ENCODE assay signal across 20 cellular contexts in the genomic region with DNA sequence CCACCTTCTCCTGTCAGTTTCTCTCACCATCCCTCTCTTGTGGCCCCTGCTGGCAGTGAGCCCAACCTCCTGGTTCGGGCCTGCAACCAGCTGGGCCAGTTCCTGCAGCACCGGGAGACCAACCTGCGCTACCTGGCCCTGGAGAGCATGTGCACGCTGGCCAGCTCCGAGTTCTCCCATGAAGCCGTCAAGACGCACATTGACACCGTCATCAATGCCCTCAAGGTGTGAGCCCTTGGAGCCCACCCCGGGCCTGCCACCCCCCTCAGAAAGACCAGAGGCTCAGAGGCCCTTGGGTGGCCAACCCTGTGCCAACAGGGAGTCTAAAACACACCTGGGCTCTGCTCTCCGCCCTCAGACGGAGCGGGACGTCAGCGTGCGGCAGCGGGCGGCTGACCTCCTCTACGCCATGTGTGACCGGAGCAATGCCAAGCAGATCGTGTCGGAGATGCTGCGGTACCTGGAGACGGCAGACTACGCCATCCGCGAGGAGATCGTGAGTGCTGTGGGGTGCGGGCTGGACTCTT. TPM values are rescaled to one million over a fixed set of nuclear protein-coding genes. Genes with fewer than 3 reads are reported as not detected.
A peak's percentile ranks its signal among the peaks of the same experiment; 100 is the strongest.
DNase-seq lines count a peak whose midpoint lies in the region; ATAC-seq, FAIRE-seq and TF ChIP-seq lines count a peak whose summit lies in the region.
"Had no signal": no experiment of that assay in that cellular context is flagged by ENCODE, and none has a peak within 500 bp of the region (broad histone marks: within the 10 kb centered on the region; RNA-seq: fewer than 3 reads in every experiment).

No MANE protein-coding gene starts in this region.

- H3K27ac Mint-ChIP-seq in Calu3 (ENCODE audit: unreplicated experiment) = no peak overlapping the region
- H3K27ac Mint-ChIP-seq in astrocyte (ENCODE audit: unreplicated experiment) = peak overlapping the region; percentile 7
- H3K27ac Mint-ChIP-seq in progenitor cell of endocrine pancreas = peak overlapping the region; percentile 49
- H3K27ac Mint-ChIP-seq: CD4-positive, alpha-beta T cell; IgD-negative memory B cell had no signal

- H3K4me3 Mint-ChIP-seq in Calu3 (ENCODE audit: low read depth, unreplicated experiment) (no peak overlapping the region), astrocyte (ENCODE audit: unreplicated experiment) (no peak overlapping the region), progenitor cell of endocrine pancreas (ENCODE audit: low read depth) (no peak overlapping the region)
- H3K4me3 Mint-ChIP-seq: CD4-positive, alpha-beta T cell had no signal

- no peaks in the 10 kb centered on the region for H3K79me2 ChIP-seq in astrocyte (ENCODE audit: insufficient read depth, low read length)

- H3K4me1 ChIP-seq in astrocyte (ENCODE audit: insufficient read depth, low read length) (no peaks in the 10 kb centered on the region), left lung (no peaks in the 10 kb centered on the region)
- H3K4me1 ChIP-seq: Caco-2 had no signal

- H4K20me1 ChIP-seq in astrocyte (ENCODE audit: insufficient read depth, low read length) = peaks cover 8% of the 10 kb centered on the region

- H3K27me3 Mint-ChIP-seq in Calu3 (ENCODE audit: unreplicated experiment) = no peaks in the 10 kb centered on the region
- H3K27me3 Mint-ChIP-seq in astrocyte (ENCODE audit: low read depth, unreplicated experiment) = no peaks in the 10 kb centered on the region
- H3K27me3 Mint-ChIP-seq in progenitor cell of endocrine pancreas = no peaks in the 10 kb centered on the region
- H3K27me3 Mint-ChIP-seq: CD4-positive, alpha-beta T cell; IgD-negative memory B cell had no signal

- no peak for DNase-seq in Calu3
- no peak for DNase-seq in astrocyte (ENCODE audit: low read depth)
- DNase-seq in islet precursor cell = peak; percentile 48
- DNase-seq in progenitor cell of endocrine pancreas (ENCODE audit: low spot score, unreplicated experiment) = no peak
- no peak for DNase-seq in left lung
- no peak for DNase-seq in left lobe of liver (ENCODE audit: low spot score)
- DNase-seq in HEK293T (ENCODE audit: extremely low spot score) = no peak
- DNase-seq: AML-193, Caco-2, DMS153, DMS79 treated with DMSO at 0.1 percent for 48 hours, GF-D8, GOT3, KG1 had no signal

- POLR2A ChIA-PET in HEK293T (lab: Yijun Ruan, JAX) = no interaction called here

- no peak overlapping the region for H2AFZ ChIP-seq in astrocyte (ENCODE audit: low read depth, low read length)

- H3K4me3 ChIP-seq in astrocyte (ENCODE audit: insufficient read depth, low read depth, low read length) (no peak overlapping the region), left lung (no peak overlapping the region)
- H3K4me3 ChIP-seq: A549 had no signal

- H3K9me3 ChIP-seq in astrocyte (ENCODE audit: insufficient read depth, low read depth, low read length) (no peaks in the 10 kb centered on the region), left lung (no peaks in the 10 kb centered on the region)
- H3K9me3 ChIP-seq: A549, Caco-2 had no signal

- H3K27ac ChIP-seq in astrocyte (ENCODE audit: low read depth, low read length) (no peak overlapping the region), left lung (no peak overlapping the region)
- H3K27ac ChIP-seq: 22Rv1, A549, C4-2B had no signal

- no peaks in the 10 kb centered on the region for H3K27me3 ChIP-seq in astrocyte (ENCODE audit: insufficient read depth, low read length)
- no peaks in the 10 kb centered on the region for H3K27me3 ChIP-seq in left lung

- BruUV-seq in Calu3 (replicated peaks; lab: Mats Ljungman, UMichigan) = TSS peak; percentile 26

- CTCF ChIA-PET in Calu3 (lab: Charles Lee) = no interaction called here
- CTCF ChIA-PET in HEK293T (lab: Yijun Ruan, JAX) = interaction anchor here (0.6 kb wide), 1 partner anchor 102 kb away, joined by 3 read pairs; no protein-coding TSS in a partner anchor

- H3K9me3 Mint-ChIP-seq in Calu3 (ENCODE audit: low read depth, unreplicated experiment) (no peaks in the 10 kb centered on the region), astrocyte (ENCODE audit: unreplicated experiment) (no peaks in the 10 kb centered on the region), progenitor cell of endocrine pancreas (ENCODE audit: low read depth) (no peaks in the 10 kb centered on the region)
- H3K9me3 Mint-ChIP-seq: CD4-positive, alpha-beta T cell; IgD-negative memory B cell had no signal

- no peak overlapping the region for H3K9ac ChIP-seq in astrocyte (ENCODE audit: low read length)

- H3K36me3 ChIP-seq in astrocyte (ENCODE audit: insufficient read depth, low read length) (peaks cover 25% of the 10 kb centered on the region), left lung (peaks cover 0 to 100% of the 10 kb centered on the region in 2 donors)

- H3K4me2 ChIP-seq in astrocyte (ENCODE audit: low read length) = no peak overlapping the region
- H3K4me2 ChIP-seq: A549 had no signal

- no peak for TF ChIP-seq CTCF in Calu3 (IDR thresholded peaks at IDR 0.05; ENCODE audit: unreplicated experiment)
- TF ChIP-seq CTCF in astrocyte (IDR thresholded peaks at IDR 0.05; ENCODE audit: insufficient read depth, low read depth, low read length) = no peak
- TF ChIP-seq CTCF in progenitor cell of endocrine pancreas (IDR thresholded peaks at IDR 0.05; ENCODE audit: unreplicated experiment) = no peak
- TF ChIP-seq CTCF in left lung (IDR thresholded peaks at IDR 0.05) = no peak

- ATAC-seq in left lung (no peak), left lobe of liver (no peak)

- no peak for FAIRE-seq in astrocyte (lab: Jason Lieb, UNC)
- FAIRE-seq: A549, HTR-8/SVneo had no signal

- H3K36me3 Mint-ChIP-seq in Calu3 (ENCODE audit: insufficient read depth, unreplicated experiment) (peaks cover 33% of the 10 kb centered on the region), astrocyte (ENCODE audit: low read depth, unreplicated experiment) (peaks cover 38% of the 10 kb centered on the region), progenitor cell of endocrine pancreas (ENCODE audit: insufficient read depth) (peaks cover 8% of the 10 kb centered on the region)

- H3K4me1 Mint-ChIP-seq in Calu3 (ENCODE audit: low read depth, unreplicated experiment) (no peaks in the 10 kb centered on the region), astrocyte (ENCODE audit: low read depth, unreplicated experiment) (peaks cover 2% of the 10 kb centered on the region), progenitor cell of endocrine pancreas (ENCODE audit: low read depth) (no peaks in the 10 kb centered on the region)
- H3K4me1 Mint-ChIP-seq: IgD-negative memory B cell had no signal

- intact Hi-C loops in Calu3 (cut with micrococcal nuclease; ENCODE audit: unreplicated experiment) = no loop called here
- intact Hi-C loops in left lung (cut with DNase I) = no loop called here

TF ChIP-seq in HEK293T, 16 proteins besides CTCF, POLR2A, EP300 and RAD21:
- no peak for TF ChIP-seq LEF1 (IDR thresholded peaks at IDR 0.05; ENCODE audit: borderline replicate concordance)
- TF ChIP-seq FOXA1 (IDR thresholded peaks at IDR 0.05) = no peak
- no peak for TF ChIP-seq BHLHE40 (IDR thresholded peaks at IDR 0.05; ENCODE audit: borderline replicate concordance)
- TF ChIP-seq TARDBP (IDR thresholded peaks at IDR 0.05) = no peak
- no peak for TF ChIP-seq FOXK2 (IDR thresholded peaks at IDR 0.05)
- no peak for TF ChIP-seq NFRKB (IDR thresholded peaks at IDR 0.05)
- TF ChIP-seq CTBP1 (IDR thresholded peaks at IDR 0.05; ENCODE audit: borderline replicate concordance) = no peak

RNA-seq across cellular contexts. Expression of gene FUZ, which starts 13.8 kb away (rescaled TPM):
- total RNA-seq in Calu3 (2022) (12.2 and 17.0 TPM in 2 replicates), astrocyte (8.9 and 9.8 TPM in 2 replicates), progenitor cell of endocrine pancreas (37.8 and 40.0 TPM in 2 replicates), left lung (10 to 100 TPM; 15.3 to 19.5 TPM), left lobe of liver (9.3 TPM)

RNA-seq across cellular contexts. Expression of gene MED25, which starts 18.8 kb away (rescaled TPM):
- total RNA-seq in Calu3 (2022) (89.7 and 95.8 TPM in 2 replicates), astrocyte (61.3 and 72.2 TPM in 2 replicates), progenitor cell of endocrine pancreas (136 and 141 TPM in 2 replicates), left lung (10 to 100 TPM; 52.1 to 57.1 TPM), left lobe of liver (16.5 TPM)

RNA-seq across cellular contexts. Expression of gene AP2A1, which starts 32.5 kb away (rescaled TPM):
- total RNA-seq in Calu3 (2022) (80.1 and 89.0 TPM in 2 replicates), astrocyte (163 and 168 TPM in 2 replicates), progenitor cell of endocrine pancreas (76.0 and 76.3 TPM in 2 replicates), left lung (10 to 100 TPM; 84.9 to 87.6 TPM), left lobe of liver (52.9 TPM)

RNA-seq across cellular contexts. Expression of gene TSKS, which starts 36.2 kb away (rescaled TPM):
- total RNA-seq in Calu3 (2022) = not detected in 2 replicates
- not detected in 2 replicates for total RNA-seq in astrocyte
- not detected in 2 replicates for total RNA-seq in progenitor cell of endocrine pancreas
- under 1 TPM in 1 of 2 donors, not detected in 1; 0.39 TPM for total RNA-seq in left lung
- total RNA-seq in left lobe of liver = 0.30 TPM
- total RNA-seq: Caco-2 had no signal

RNA-seq across cellular contexts. Expression of gene PTOV1, which starts 51.6 kb away (rescaled TPM):
- 231 and 256 TPM in 2 replicates for total RNA-seq in Calu3 (2022)
- 162 and 172 TPM in 2 replicates for total RNA-seq in astrocyte
- 518 and 564 TPM in 2 replicates for total RNA-seq in progenitor cell of endocrine pancreas
- total RNA-seq in left lung = 100 to 1,000 TPM in 1 of 2 donors, 10 to 100 TPM in 1; 96.0 to 133 TPM
- 86.0 TPM for total RNA-seq in left lobe of liver
